ENCODE assay signal across 10 cellular contexts in genomic region chr5:110752953-110753352, GRCh38. TPM values are rescaled to one million over a fixed set of nuclear protein-coding genes. Genes with fewer than 3 reads are reported as not detected.
DNase-seq lines count a peak whose midpoint lies in the region; ATAC-seq and TF ChIP-seq lines count a peak whose summit lies in the region.
"Had no signal": no experiment of that assay in that cellular context is flagged by ENCODE, and none has a peak within 500 bp of the region (broad histone marks: within the 10 kb centered on the region; RNA-seq: fewer than 3 reads in every experiment).

No MANE protein-coding gene starts in this region.

- ATAC-seq in GM21390 (IDR thresholded peaks at IDR 0.05; ENCODE audit: unreplicated experiment) (peak; percentile 21), HG03103 (IDR thresholded peaks at IDR 0.05; ENCODE audit: low read depth, unreplicated experiment) (peak; percentile 22)

- H3K4me3 Mint-ChIP-seq in activated T-helper 2 cell treated with anti-CD3 and anti-CD28 coated beads, Interferon-gamma antibody, Interleukin-2, Interleukin-4, amounts not matched to agents 10 μg/mL and 5 μg/mL and 100 μg/mL, durations not matched to agents 14 hours and 24 hours and 36 hours (ENCODE audit: low read depth) = peak overlapping the region; percentile 60
- H3K4me3 Mint-ChIP-seq: naive B cell had no signal

- H3K36me3 ChIP-seq in right atrium auricular region (peaks cover 35% of the 10 kb centered on the region), brain microvascular endothelial cell (replicated peaks) (peaks cover 9% of the 10 kb centered on the region), A673 (ENCODE audit: insufficient read depth, low read length, poor library complexity, severe bottlenecking) (peaks cover 6% of the 10 kb centered on the region)

- H3K27ac ChIP-seq in right atrium auricular region (no peak overlapping the region), brain microvascular endothelial cell (no peak overlapping the region), A673 (ENCODE audit: low read depth, low read length, poor library complexity, severe bottlenecking) (no peak overlapping the region)
- H3K27ac ChIP-seq: tibial artery had no signal

- CTCF ChIA-PET in A673 (lab: Charles Lee) = interaction anchor here (0.6 kb wide), 1 partner anchor 526 kb away, joined by 5 read pairs; no protein-coding TSS in a partner anchor

- no peaks in the 10 kb centered on the region for H3K9me3 Mint-ChIP-seq in activated T-helper 2 cell treated with anti-CD3 and anti-CD28 coated beads, Interferon-gamma antibody, Interleukin-2, Interleukin-4, amounts not matched to agents 10 μg/mL and 5 μg/mL and 100 μg/mL, durations not matched to agents 14 hours and 24 hours and 36 hours
- H3K9me3 Mint-ChIP-seq: naive B cell had no signal

- POLR2A ChIA-PET in A673 (lab: Charles Lee; ENCODE audit: low non-redundant PET) = no interaction called here

- H3K4me1 ChIP-seq in right atrium auricular region = no peaks in the 10 kb centered on the region
- H3K4me1 ChIP-seq in A673 (ENCODE audit: insufficient read depth, low read length, poor library complexity, severe bottlenecking) = no peaks in the 10 kb centered on the region
- H3K4me1 ChIP-seq: tibial artery had no signal

- intact Hi-C loops in activated T-helper 2 cell treated with anti-CD3 and anti-CD28 coated beads, Interferon-gamma antibody, Interleukin-2, Interleukin-4, amounts not matched to agents 10 μg/mL and 5 μg/mL and 100 μg/mL, durations not matched to agents 14 hours and 24 hours and 36 hours (cut with micrococcal nuclease) = loop anchor here (1.0 to 5.0 kb wide), 3 partner anchors 14 to 479 kb away; partner anchors contain the start of genes SLC25A46 and WDR36
- intact Hi-C loops in A673 (cut with micrococcal nuclease; ENCODE audit: unreplicated experiment) = loop anchor here (10.0 kb wide), 2 partner anchors 112 to 342 kb away; partner anchors contain the start of gene WDR36

- no peaks in the 10 kb centered on the region for H3K27me3 Mint-ChIP-seq in activated T-helper 2 cell treated with anti-CD3 and anti-CD28 coated beads, Interferon-gamma antibody, Interleukin-2, Interleukin-4, amounts not matched to agents 10 μg/mL and 5 μg/mL and 100 μg/mL, durations not matched to agents 14 hours and 24 hours and 36 hours (ENCODE audit: low read depth)
- H3K27me3 Mint-ChIP-seq: naive B cell had no signal

- H3K27ac Mint-ChIP-seq in activated T-helper 2 cell treated with anti-CD3 and anti-CD28 coated beads, Interferon-gamma antibody, Interleukin-2, Interleukin-4, amounts not matched to agents 10 μg/mL and 5 μg/mL and 100 μg/mL, durations not matched to agents 14 hours and 24 hours and 36 hours = peak overlapping the region; percentile 81

- in situ Hi-C loops in brain microvascular endothelial cell (cut with HindIII; ENCODE audit: low pct_ligation_motif_present, low sequenced_read_pairs) = no loop called here

- no peak for TF ChIP-seq CTCF in GM12865 (IDR thresholded peaks at IDR 0.05; ENCODE audit: insufficient read depth, low read depth, low read length, missing control alignments)
- TF ChIP-seq CTCF in right atrium auricular region (IDR thresholded peaks at IDR 0.05) = no peak
- TF ChIP-seq CTCF in brain microvascular endothelial cell (IDR thresholded peaks at IDR 0.05; ENCODE audit: low read depth, low read length, missing control alignments) = no peak
- TF ChIP-seq CTCF in A673 (conservative IDR thresholded peaks at IDR 0.05; ENCODE audit: low read depth, low read length) = no peak

- no TSS peak for BruUV-seq in A673 (replicated peaks; lab: Mats Ljungman, UMichigan)

- H3K27me3 ChIP-seq in right atrium auricular region = no peaks in the 10 kb centered on the region
- H3K27me3 ChIP-seq in brain microvascular endothelial cell (replicated peaks) = no peaks in the 10 kb centered on the region
- H3K27me3 ChIP-seq in A673 (replicated peaks; ENCODE audit: insufficient read depth, low read depth, low read length, poor library complexity) = no peaks in the 10 kb centered on the region
- H3K27me3 ChIP-seq: tibial artery had no signal

- peaks cover 49% of the 10 kb centered on the region for H3K4me1 Mint-ChIP-seq in activated T-helper 2 cell treated with anti-CD3 and anti-CD28 coated beads, Interferon-gamma antibody, Interleukin-2, Interleukin-4, amounts not matched to agents 10 μg/mL and 5 μg/mL and 100 μg/mL, durations not matched to agents 14 hours and 24 hours and 36 hours (ENCODE audit: low read depth)

- DNase-seq in GM12865 (ENCODE audit: low read depth) (peak; percentile 70), right atrium auricular region (ENCODE audit: low spot score) (no peak), NCI-H187 treated with DMSO at 0.1 percent for 48 hours (lab: John Stamatoyannopoulos, UW) (no peak), brain microvascular endothelial cell (no peak), A673 (ENCODE audit: low spot score) (no peak)
- DNase-seq in activated T-helper 2 cell treated with anti-CD3 and anti-CD28 coated beads, Interferon-gamma antibody, Interleukin-2, Interleukin-4, amounts not matched to agents 10 μg/mL and 5 μg/mL and 100 μg/mL, durations not matched to agents 14 hours and 24 hours and 36 hours (ENCODE audit: low spot score) = no peak
- DNase-seq: naive B cell, tibial artery had no signal

- peaks cover 56% of the 10 kb centered on the region for H3K36me3 Mint-ChIP-seq in activated T-helper 2 cell treated with anti-CD3 and anti-CD28 coated beads, Interferon-gamma antibody, Interleukin-2, Interleukin-4, amounts not matched to agents 10 μg/mL and 5 μg/mL and 100 μg/mL, durations not matched to agents 14 hours and 24 hours and 36 hours (ENCODE audit: low read depth)

- peak overlapping the region; percentile 42 for H3K4me3 ChIP-seq in GM12865 (ENCODE audit: low read depth, low read length)
- H3K4me3 ChIP-seq in right atrium auricular region = no peak overlapping the region
- H3K4me3 ChIP-seq in brain microvascular endothelial cell (ENCODE audit: low read depth, low read length) = no peak overlapping the region
- no peak overlapping the region for H3K4me3 ChIP-seq in A673 (ENCODE audit: low read depth, low read length, poor library complexity, severe bottlenecking)
- H3K4me3 ChIP-seq: tibial artery had no signal

- H3K9me3 ChIP-seq in right atrium auricular region (no peaks in the 10 kb centered on the region), A673 (ENCODE audit: low read depth, low read length, poor library complexity, severe bottlenecking) (no peaks in the 10 kb centered on the region)
- H3K9me3 ChIP-seq: tibial artery had no signal

RNA-seq across cellular contexts. Expression of gene SLC25A46, which starts 14.1 kb away (rescaled TPM):
- total RNA-seq in activated T-helper 2 cell treated with anti-CD3 and anti-CD28 coated beads, Interferon-gamma antibody, Interleukin-2, Interleukin-4, amounts not matched to agents 10 μg/mL and 5 μg/mL and 100 μg/mL, durations not matched to agents 14 hours and 24 hours and 36 hours = 44.0 and 44.8 TPM in 2 replicates
- 10 to 100 TPM; 35.4 to 52.7 TPM for total RNA-seq in right atrium auricular region
- 25.2 and 27.2 TPM in 2 replicates for total RNA-seq in A673 (2021)

RNA-seq across cellular contexts. Expression of gene TMEM232, which starts 26.5 kb away (rescaled TPM):
- 0.80 and 1.1 TPM in 2 replicates for total RNA-seq in activated T-helper 2 cell treated with anti-CD3 and anti-CD28 coated beads, Interferon-gamma antibody, Interleukin-2, Interleukin-4, amounts not matched to agents 10 μg/mL and 5 μg/mL and 100 μg/mL, durations not matched to agents 14 hours and 24 hours and 36 hours
- total RNA-seq in right atrium auricular region = 1 to 10 TPM; 1.1 to 1.2 TPM
- total RNA-seq in A673 (2021) = 0.82 and 1.6 TPM in 2 replicates
